Comparison of ENCODE assay signal across 1 cellular context in genomic region chr22:35480627-35481565, GRCh38.
TF ChIP-seq lines count a peak whose summit lies in the region.

No MANE protein-coding gene starts in this region.

TF ChIP-seq in K562, 482 proteins besides CTCF, POLR2A, EP300 and RAD21 (continued from another document):
- TF ChIP-seq PRDM10 (IDR thresholded peaks at IDR 0.05; ENCODE audit: partially characterized antibody), result peak; percentile 40
- TF ChIP-seq NFATC3 (IDR thresholded peaks at IDR 0.05), result no peak
- TF ChIP-seq RFX1 (IDR thresholded peaks at IDR 0.05), result no peak
- TF ChIP-seq ZNF79 (CRISPR knock-in tag; IDR thresholded peaks at IDR 0.05; ENCODE audit: low read depth), result no peak
- no peak for TF ChIP-seq NCOR1 (IDR thresholded peaks at IDR 0.05)
- no peak for TF ChIP-seq ZNF165 (CRISPR knock-in tag; IDR thresholded peaks at IDR 0.05; ENCODE audit: borderline replicate concordance)
- no peak for TF ChIP-seq STAT5B (CRISPR knock-in tag; IDR thresholded peaks at IDR 0.05)
- TF ChIP-seq SP2 (IDR thresholded peaks at IDR 0.05; ENCODE audit: extremely low read depth, low read depth, low read length, poor library complexity, severe bottlenecking), result no peak
- TF ChIP-seq KLF13 (tag; IDR thresholded peaks at IDR 0.05; ENCODE audit: borderline replicate concordance, low read depth), result no peak
- no peak for TF ChIP-seq MBD2 (IDR thresholded peaks at IDR 0.05; ENCODE audit: borderline replicate concordance, low read depth)
- TF ChIP-seq NCOA6 (IDR thresholded peaks at IDR 0.05), result no peak
- no peak for TF ChIP-seq ZNF830 (CRISPR knock-in tag; IDR thresholded peaks at IDR 0.05)
- TF ChIP-seq TAF15 (IDR thresholded peaks at IDR 0.05; ENCODE audit: low read depth, low read length), result no peak
- TF ChIP-seq NRF1 (conservative IDR thresholded peaks at IDR 0.05 in 1 of 2, IDR thresholded peaks at IDR 0.05 in 1 of 2), result no peak
- TF ChIP-seq ZBTB1 (CRISPR knock-in tag; IDR thresholded peaks at IDR 0.05; ENCODE audit: borderline replicate concordance, low read depth), result no peak
- no peak for TF ChIP-seq KHSRP (IDR thresholded peaks at IDR 0.05)
- TF ChIP-seq SREBF1 (IDR thresholded peaks at IDR 0.05; ENCODE audit: borderline replicate concordance, low read depth, low read length), result no peak
- TF ChIP-seq MAFF (IDR thresholded peaks at IDR 0.05; ENCODE audit: low read length), result no peak
- no peak for TF ChIP-seq NR2C2 (CRISPR knock-in tag; IDR thresholded peaks at IDR 0.05)
- TF ChIP-seq NR2C2 (tag; IDR thresholded peaks at IDR 0.05), result peak; percentile 22; the same call in 1 of the 2 replicates
- no peak for TF ChIP-seq ZNF274 (IDR thresholded peaks at IDR 0.05; ENCODE audit: borderline replicate concordance, low read depth, low read length)
- TF ChIP-seq MYBL2 (IDR thresholded peaks at IDR 0.05; ENCODE audit: low read depth), result no peak
- no peak for TF ChIP-seq MYBL2 (CRISPR knock-in tag; IDR thresholded peaks at IDR 0.05; ENCODE audit: borderline replicate concordance)
- TF ChIP-seq TFE3 (CRISPR knock-in tag; IDR thresholded peaks at IDR 0.05), result no peak
- TF ChIP-seq L3MBTL2 (IDR thresholded peaks at IDR 0.05), result no peak
